ENCODE assay signal across 17 cellular contexts in the genomic region with DNA sequence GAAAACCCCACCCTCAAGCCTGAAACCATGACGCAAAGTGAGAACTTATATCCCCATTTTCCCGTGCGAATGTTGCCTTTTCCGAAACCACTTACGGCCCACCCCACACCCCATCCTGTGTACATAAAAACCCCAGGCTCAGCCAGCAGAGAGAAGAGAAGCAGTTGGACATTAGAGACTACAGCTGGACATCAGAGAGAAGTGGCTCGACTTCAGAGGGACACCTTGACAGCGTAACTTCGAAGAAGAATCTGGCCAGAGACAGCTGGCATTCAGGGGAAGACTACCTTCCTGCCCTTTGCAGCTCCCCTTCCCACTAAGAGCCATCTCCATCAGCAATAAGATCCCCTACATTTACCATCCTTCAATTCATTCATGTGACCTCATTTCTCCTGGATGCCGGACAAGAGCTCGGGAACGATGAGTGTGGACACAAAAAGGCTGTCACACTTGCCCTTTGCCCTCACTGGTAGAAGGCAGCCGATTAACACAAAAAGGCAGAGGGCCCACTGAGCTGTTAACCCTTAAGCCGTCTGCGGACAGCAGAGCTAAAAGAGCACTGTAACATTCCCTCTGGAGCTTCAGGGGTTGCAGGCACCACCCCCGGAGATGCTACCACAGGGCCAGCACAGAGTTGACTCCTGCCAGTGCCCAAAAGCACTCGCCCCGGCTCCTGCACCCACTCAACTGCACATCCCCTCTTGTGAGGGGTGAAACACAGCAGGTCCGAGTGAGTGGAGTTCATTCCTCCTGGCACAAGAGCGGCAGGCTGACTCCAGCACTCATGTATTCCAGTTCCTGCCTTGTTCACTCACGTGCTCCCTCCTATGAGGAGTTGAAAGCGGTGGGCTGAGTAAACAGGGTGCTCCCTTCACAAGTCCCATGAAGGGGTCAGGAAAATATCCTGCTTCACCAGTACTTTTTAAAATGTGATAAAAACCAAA. TPM values are rescaled to one million over a fixed set of nuclear protein-coding genes. Genes with fewer than 3 reads are reported as not detected.
DNase-seq lines count a peak whose midpoint lies in the region; ATAC-seq and TF ChIP-seq lines count a peak whose summit lies in the region.
"Had no signal": no experiment of that assay in that cellular context is flagged by ENCODE, and none has a peak within 500 bp of the region (broad histone marks: within the 10 kb centered on the region; RNA-seq: fewer than 3 reads in every experiment).

No MANE protein-coding gene starts in this region.

- no peak overlapping the region for H3K4me3 ChIP-seq in right cardiac atrium (ENCODE audit: low read length)
- H3K4me3 ChIP-seq in hepatocyte: no peak overlapping the region
- H3K4me3 ChIP-seq: A549 had no signal

- H3K27ac ChIP-seq in right cardiac atrium (ENCODE audit: low read length) (peak overlapping the region; percentile 26), hepatocyte (peak overlapping the region; percentile 40)
- H3K27ac ChIP-seq: A549 had no signal

- TF ChIP-seq CTCF in hepatocyte (IDR thresholded peaks at IDR 0.05; ENCODE audit: poor library complexity): no peak
- no peak for TF ChIP-seq CTCF in nephron progenitor cell (IDR thresholded peaks at IDR 0.05)

- peaks cover 6% of the 10 kb centered on the region for H3K9me3 Mint-ChIP-seq in nephron progenitor cell
- H3K9me3 Mint-ChIP-seq: IgD-negative memory B cell had no signal

- no peak for ATAC-seq in right cardiac atrium
- no peak for ATAC-seq in left cardiac atrium
- no peak for ATAC-seq in esophagus mucosa
- ATAC-seq in GM18511 (IDR thresholded peaks at IDR 0.05; ENCODE audit: unreplicated experiment): no peak
- ATAC-seq: A549 had no signal

- no peaks in the 10 kb centered on the region for H4K20me1 ChIP-seq in hepatocyte (ENCODE audit: insufficient read depth, poor library complexity, severe bottlenecking)

- H2AFZ ChIP-seq in hepatocyte: no peak overlapping the region

- DNase-seq in right cardiac atrium (no peak), left cardiac atrium (no peak), hepatocyte (ENCODE audit: low spot score) (peak; percentile 12), nephron progenitor cell (no peak), NCI-H1436 treated with DMSO at 0.1 percent for 48 hours (lab: John Stamatoyannopoulos, UW) (no peak), germinal center (ENCODE audit: low spot score) (no peak)
- DNase-seq: C1 segment of cervical spinal cord, Kasumi-1, NCI-H1105 treated with DMSO at 0.1 percent for 48 hours, NCI-H187, NCI-H345, NCI-H526, OCI-M1 had no signal

- H3K9me3 ChIP-seq in right cardiac atrium (ENCODE audit: control insufficient read depth, low read length) (no peaks in the 10 kb centered on the region), hepatocyte (ENCODE audit: low read depth) (no peaks in the 10 kb centered on the region)
- H3K9me3 ChIP-seq: A549 had no signal

- no peaks in the 10 kb centered on the region for H3K9me2 ChIP-seq in hepatocyte (replicated peaks; ENCODE audit: insufficient read depth)

- peaks cover 59% of the 10 kb centered on the region for H3K79me2 ChIP-seq in hepatocyte

- H3K4me1 ChIP-seq in right cardiac atrium (ENCODE audit: control insufficient read depth, insufficient read depth, low read length) (peaks cover 3% of the 10 kb centered on the region), hepatocyte (ENCODE audit: insufficient read depth) (no peaks in the 10 kb centered on the region)
- H3K4me1 ChIP-seq: A549 had no signal

- peak overlapping the region; percentile 51 for H3K4me3 Mint-ChIP-seq in nephron progenitor cell
- H3K4me3 Mint-ChIP-seq: IgD-negative memory B cell had no signal

- H3K4me1 Mint-ChIP-seq in nephron progenitor cell: peaks cover 20% of the 10 kb centered on the region

- H3K36me3 ChIP-seq in hepatocyte (replicated peaks; ENCODE audit: insufficient read depth, low read depth): no peaks in the 10 kb centered on the region

- H3K27me3 Mint-ChIP-seq in nephron progenitor cell (ENCODE audit: low read depth, poor library complexity): peaks cover 3% of the 10 kb centered on the region

- peak overlapping the region; percentile 42 for H3K27ac Mint-ChIP-seq in nephron progenitor cell
- H3K27ac Mint-ChIP-seq: IgD-negative memory B cell had no signal

- WGBS in right cardiac atrium: 70% methylated on average over 21 of the region's 21 CpGs
- WGBS in hepatocyte (ENCODE audit: low lambda C conversion rate, missing lambda C conversion rate): 65% methylated on average over 21 of the region's 21 CpGs

- peaks cover 36% of the 10 kb centered on the region for H3K36me3 Mint-ChIP-seq in nephron progenitor cell (ENCODE audit: low read depth)

- intact Hi-C loops in right cardiac atrium (cut with DNase I) (no loop called here), left cardiac atrium (cut with DNase I) (no loop called here)

- peak overlapping the region; percentile 56 for H3K4me2 ChIP-seq in hepatocyte
- H3K4me2 ChIP-seq: A549 had no signal

- H3K27me3 ChIP-seq in right cardiac atrium (ENCODE audit: control insufficient read depth, insufficient read depth) (no peaks in the 10 kb centered on the region), hepatocyte (no peaks in the 10 kb centered on the region)

RNA-seq across cellular contexts. Expression of gene CHM, which starts 7.5 kb away (rescaled TPM):
- total RNA-seq in right cardiac atrium: 10 to 100 TPM; 14.0 to 15.6 (median 14.9) TPM
- 7.1 TPM for polyA plus RNA-seq in right cardiac atrium
- 10 to 100 TPM; 13.8 to 17.5 TPM for total RNA-seq in left cardiac atrium
- total RNA-seq in hepatocyte: 24.8 and 27.3 TPM in 2 replicates
- polyA plus RNA-seq in hepatocyte: 11.6 and 13.2 TPM in 2 replicates
- 13.0 TPM for total RNA-seq in esophagus mucosa
